ENCODE assay signal across 10 cellular contexts in genomic region chr4:168511780-168512467, GRCh38. TPM values are rescaled to one million over a fixed set of nuclear protein-coding genes. Genes with fewer than 3 reads are reported as not detected.
DNase-seq lines count a peak whose midpoint lies in the region; ATAC-seq and TF ChIP-seq lines count a peak whose summit lies in the region.
"Had no signal": no experiment of that assay in that cellular context is flagged by ENCODE, and none has a peak within 500 bp of the region (broad histone marks: within the 10 kb centered on the region; RNA-seq: fewer than 3 reads in every experiment).

No MANE protein-coding gene starts in this region.

- no peak for ATAC-seq in gastroesophageal sphincter

- H3K36me3 Mint-ChIP-seq in CD8-positive, alpha-beta memory T cell, result no peaks in the 10 kb centered on the region
- no peaks in the 10 kb centered on the region for H3K36me3 Mint-ChIP-seq in activated CD4-positive, alpha-beta T cell treated with anti-CD3 and anti-CD28 coated beads, Interleukin-2, amount 10 ng/mL, durations not matched to agents 24 days and 14 days (ENCODE audit: low read depth)
- H3K36me3 Mint-ChIP-seq in activated naive CD8-positive, alpha-beta T cell, result no peaks in the 10 kb centered on the region

- no peaks in the 10 kb centered on the region for H3K36me3 ChIP-seq in CD8-positive, alpha-beta memory T cell (ENCODE audit: insufficient read depth, low read length)
- no peaks in the 10 kb centered on the region for H3K36me3 ChIP-seq in gastroesophageal sphincter

- POLR2A ChIA-PET in CD8-positive, alpha-beta memory T cell (lab: Charles Lee), result interaction anchor here (1.1 kb wide), 1 partner anchor 32 kb away, joined by 3 read pairs; the partner anchor contains the start of gene DDX60L

- H3K4me1 Mint-ChIP-seq in CD8-positive, alpha-beta memory T cell, result peaks cover 26 to 38% (median 37%) of the 10 kb centered on the region in 3 donors
- peaks cover 27% of the 10 kb centered on the region for H3K4me1 Mint-ChIP-seq in activated CD4-positive, alpha-beta T cell treated with anti-CD3 and anti-CD28 coated beads, Interleukin-2, amount 10 ng/mL, durations not matched to agents 24 days and 14 days
- H3K4me1 Mint-ChIP-seq in activated naive CD8-positive, alpha-beta T cell (ENCODE audit: low read depth), result peaks cover 38% of the 10 kb centered on the region

- no peaks in the 10 kb centered on the region for H3K27me3 Mint-ChIP-seq in CD8-positive, alpha-beta memory T cell
- peaks cover 14% of the 10 kb centered on the region for H3K27me3 Mint-ChIP-seq in activated CD4-positive, alpha-beta T cell treated with anti-CD3 and anti-CD28 coated beads, Interleukin-2, amount 10 ng/mL, durations not matched to agents 24 days and 14 days
- H3K27me3 Mint-ChIP-seq in activated naive CD8-positive, alpha-beta T cell, result no peaks in the 10 kb centered on the region

- H3K27me3 ChIP-seq in CD8-positive, alpha-beta memory T cell (ENCODE audit: insufficient read depth, low read length, poor library complexity, severe bottlenecking), result no peaks in the 10 kb centered on the region
- H3K27me3 ChIP-seq in gastroesophageal sphincter, result no peaks in the 10 kb centered on the region

- no peak for TF ChIP-seq CTCF in gastroesophageal sphincter (IDR thresholded peaks at IDR 0.05)

- peak overlapping the region; percentile 16 for H3K4me3 ChIP-seq in CD8-positive, alpha-beta memory T cell (ENCODE audit: low read length)
- H3K4me3 ChIP-seq in gastroesophageal sphincter, result no peak overlapping the region

- peak overlapping the region; percentile 16 to 74 (median 42) for H3K4me3 Mint-ChIP-seq in CD8-positive, alpha-beta memory T cell
- H3K4me3 Mint-ChIP-seq in activated CD4-positive, alpha-beta T cell treated with anti-CD3 and anti-CD28 coated beads, Interleukin-2, amount 10 ng/mL, durations not matched to agents 24 days and 14 days, result peak overlapping the region; percentile 42
- H3K4me3 Mint-ChIP-seq in activated naive CD8-positive, alpha-beta T cell, result peak overlapping the region; percentile 30

- no peak overlapping the region for H3K27ac ChIP-seq in CD8-positive, alpha-beta memory T cell (ENCODE audit: low read depth, low read length)
- H3K27ac ChIP-seq in gastroesophageal sphincter, result no peak overlapping the region

- 87% methylated on average over 12 of the region's 13 CpGs; no CpG with 5 or more reads in 1 of the 2 donors for WGBS in gastroesophageal sphincter (ENCODE audit: low coverage in 1 of 2), 2 donors

- H3K9me3 ChIP-seq in CD8-positive, alpha-beta memory T cell (ENCODE audit: low read length), result no peaks in the 10 kb centered on the region
- no peaks in the 10 kb centered on the region for H3K9me3 ChIP-seq in gastroesophageal sphincter

- TF ChIP-seq POLR2A in gastroesophageal sphincter (IDR thresholded peaks at IDR 0.05), result no peak

- peak overlapping the region; percentile 64 to 92 (median 88) for H3K27ac Mint-ChIP-seq in CD8-positive, alpha-beta memory T cell
- H3K27ac Mint-ChIP-seq in activated CD4-positive, alpha-beta T cell treated with anti-CD3 and anti-CD28 coated beads, Interleukin-2, amount 10 ng/mL, durations not matched to agents 24 days and 14 days, result peak overlapping the region; percentile 31
- H3K27ac Mint-ChIP-seq in activated naive CD8-positive, alpha-beta T cell, result peak overlapping the region; percentile 58

- H3K9me3 Mint-ChIP-seq in CD8-positive, alpha-beta memory T cell, result no peaks in the 10 kb centered on the region
- no peaks in the 10 kb centered on the region for H3K9me3 Mint-ChIP-seq in activated CD4-positive, alpha-beta T cell treated with anti-CD3 and anti-CD28 coated beads, Interleukin-2, amount 10 ng/mL, durations not matched to agents 24 days and 14 days
- H3K9me3 Mint-ChIP-seq in activated naive CD8-positive, alpha-beta T cell (ENCODE audit: low read depth), result no peaks in the 10 kb centered on the region

- TF ChIP-seq EP300 in gastroesophageal sphincter (IDR thresholded peaks at IDR 0.05), result no peak

- DNase-seq in CD8-positive, alpha-beta memory T cell, result peak; percentile 40 to 85 (median 70)
- peak; percentile 89 for DNase-seq in activated CD4-positive, alpha-beta T cell treated with anti-CD3 and anti-CD28 coated beads, Interleukin-2, amount 10 ng/mL, durations not matched to agents 24 days and 14 days
- DNase-seq in stimulated activated CD4-positive, alpha-beta T cell treated with anti-CD3 and anti-CD28 coated beads, Interleukin-1b, Interleukin-23, amount 100 ng/mL, for 48 hours, result peak; percentile 70
- DNase-seq in NCI-H2029 treated with DMSO at 0.1 percent for 48 hours (lab: John Stamatoyannopoulos, UW), result no peak
- no peak for DNase-seq in globus pallidus (ENCODE audit: low spot score)
- DNase-seq in NCI-H1417 (lab: John Stamatoyannopoulos, UW), result no peak
- DNase-seq: GOT3, retina had no signal

- intact Hi-C loops in activated CD4-positive, alpha-beta T cell treated with anti-CD3 and anti-CD28 coated beads, Interleukin-2, amount 10 ng/mL, durations not matched to agents 24 days and 14 days (cut with micrococcal nuclease), result loop anchor here (2.0 to 10.0 kb wide), 10 partner anchors 40 to 1100 kb away; partner anchors contain the start of genes DDX60 and NEK1

- CTCF ChIA-PET in CD8-positive, alpha-beta memory T cell (lab: Charles Lee), result interaction anchor here (0.9 to 2.1 kb wide), 4 partner anchors 10 to 32 kb away, joined by 3 to 5 read pairs (median 4); no protein-coding TSS in a partner anchor

- peaks cover 31% of the 10 kb centered on the region for H3K4me1 ChIP-seq in CD8-positive, alpha-beta memory T cell (ENCODE audit: insufficient read depth, low read length)
- peaks cover 0 to 10% (median 0%) of the 10 kb centered on the region in 3 donors for H3K4me1 ChIP-seq in gastroesophageal sphincter

RNA-seq across cellular contexts. Expression of gene PALLD, which starts 15.1 kb away (rescaled TPM):
- total RNA-seq in CD8-positive, alpha-beta memory T cell, result under 1 TPM; 0.35 to 0.47 TPM
- 0.97 TPM for polyA plus RNA-seq in CD8-positive, alpha-beta memory T cell
- 34.3 and 37.9 TPM in 2 replicates for total RNA-seq in activated CD4-positive, alpha-beta T cell treated with anti-CD3 and anti-CD28 coated beads, Interleukin-2, amount 10 ng/mL, durations not matched to agents 24 days and 14 days
- total RNA-seq in gastroesophageal sphincter, result 1,000 to 10,000 TPM; 1,036 to 2,270 (median 2,202) TPM

RNA-seq across cellular contexts. Expression of gene DDX60L, which starts 31.6 kb away (rescaled TPM):
- total RNA-seq in CD8-positive, alpha-beta memory T cell, result 1 to 10 TPM; 5.0 to 8.1 TPM
- 19.0 TPM for polyA plus RNA-seq in CD8-positive, alpha-beta memory T cell
- 4.8 and 5.3 TPM in 2 replicates for total RNA-seq in activated CD4-positive, alpha-beta T cell treated with anti-CD3 and anti-CD28 coated beads, Interleukin-2, amount 10 ng/mL, durations not matched to agents 24 days and 14 days
- 10 to 100 TPM in 2 of 4 donors, 1 to 10 TPM in 2; 6.2 to 16.2 (median 9.0) TPM for total RNA-seq in gastroesophageal sphincter

Comparison
In these comparisons a context has a peak if more than half of its experiments do, and no peak if none do; other contexts are left out.
1. DNase-seq: peak in CD8-positive, alpha-beta memory T cell (5 of 5), activated CD4-positive, alpha-beta T cell treated with anti-CD3 and anti-CD28 coated beads, Interleukin-2, amount 10 ng/mL, durations not matched to agents 24 days and 14 days (single experiment) and stimulated activated CD4-positive, alpha-beta T cell treated with anti-CD3 and anti-CD28 coated beads, Interleukin-1b, Interleukin-23, amount 100 ng/mL, for 48 hours (single experiment); none in NCI-H2029 treated with DMSO at 0.1 percent for 48 hours (single experiment), globus pallidus (single experiment) and NCI-H1417 (0 of 3).
2. H3K27ac Mint-ChIP-seq: peak in every context shown above with its lines; median percentile 88 in CD8-positive, alpha-beta memory T cell; 58 in activated naive CD8-positive, alpha-beta T cell; 31 in activated CD4-positive, alpha-beta T cell treated with anti-CD3 and anti-CD28 coated beads, Interleukin-2, amount 10 ng/mL, durations not matched to agents 24 days and 14 days.
3. RNA of gene PALLD, which starts 15.1 kb away (total RNA-seq): 1,036 to 2,270 TPM in gastroesophageal sphincter; 34.3 to 37.9 TPM in activated CD4-positive, alpha-beta T cell treated with anti-CD3 and anti-CD28 coated beads, Interleukin-2, amount 10 ng/mL, durations not matched to agents 24 days and 14 days and 0.35 to 0.47 TPM in CD8-positive, alpha-beta memory T cell; every median in the first group is over 10 times any median in the second.
4. Peak in every context shown above with its lines, with median percentiles within 50 percentile points of each other: H3K4me3 Mint-ChIP-seq.